Comparison of ENCODE assay signal across 1 cellular context in the genomic region with DNA sequence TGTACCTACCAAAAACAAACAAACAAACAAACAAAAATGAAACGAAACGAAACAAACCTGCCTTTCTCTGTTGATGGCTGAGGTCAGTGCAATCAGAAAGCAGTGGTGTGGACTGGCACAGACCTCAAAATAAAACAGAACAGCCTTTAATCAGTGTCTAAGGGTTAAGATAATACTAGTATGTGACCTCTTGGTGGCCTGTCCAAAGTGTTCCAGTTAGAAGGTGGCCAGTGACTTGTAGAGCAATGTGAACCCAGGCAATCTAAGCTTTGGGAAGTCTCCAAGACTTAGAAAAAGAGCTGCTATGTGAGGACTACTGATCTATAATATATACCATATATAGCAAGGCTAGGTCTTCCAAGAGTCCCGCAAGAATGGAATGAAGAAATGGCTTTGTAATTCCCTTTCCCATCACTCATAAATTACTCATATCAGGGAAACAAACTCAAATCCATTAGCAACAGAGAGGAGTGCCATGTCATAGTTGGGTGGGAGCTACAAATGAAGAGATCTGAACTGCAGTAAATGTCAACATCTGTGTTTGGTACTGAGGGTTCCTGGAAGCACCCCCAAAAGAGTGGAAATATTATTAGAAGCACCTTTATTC.
TF ChIP-seq lines count a peak whose summit lies in the region.

No MANE protein-coding gene starts in this region.

TF ChIP-seq in IMR-90, 13 proteins besides CTCF, POLR2A, EP300 and RAD21 (continued from another document):
- TF ChIP-seq MXI1 (IDR thresholded peaks at IDR 0.05; ENCODE audit: borderline replicate concordance, low read depth, low read length) (no peak), RCOR1 (IDR thresholded peaks at IDR 0.05; ENCODE audit: insufficient replicate concordance, low read length) (no peak), BHLHE40 (IDR thresholded peaks at IDR 0.05; ENCODE audit: low read depth, low read length) (no peak), MAZ (IDR thresholded peaks at IDR 0.05; ENCODE audit: borderline replicate concordance, low read depth, low read length) (no peak), ELK1 (IDR thresholded peaks at IDR 0.05; ENCODE audit: borderline replicate concordance, low read depth, low read length) (no peak), NFE2L2 (IDR thresholded peaks at IDR 0.05; ENCODE audit: low read depth, low read length) (no peak), SMC3 (IDR thresholded peaks at IDR 0.05; ENCODE audit: low read depth, low read length) (no peak), RFX5 (IDR thresholded peaks at IDR 0.05; ENCODE audit: low read depth, low read length) (no peak)
- TF ChIP-seq, protein P1, sequence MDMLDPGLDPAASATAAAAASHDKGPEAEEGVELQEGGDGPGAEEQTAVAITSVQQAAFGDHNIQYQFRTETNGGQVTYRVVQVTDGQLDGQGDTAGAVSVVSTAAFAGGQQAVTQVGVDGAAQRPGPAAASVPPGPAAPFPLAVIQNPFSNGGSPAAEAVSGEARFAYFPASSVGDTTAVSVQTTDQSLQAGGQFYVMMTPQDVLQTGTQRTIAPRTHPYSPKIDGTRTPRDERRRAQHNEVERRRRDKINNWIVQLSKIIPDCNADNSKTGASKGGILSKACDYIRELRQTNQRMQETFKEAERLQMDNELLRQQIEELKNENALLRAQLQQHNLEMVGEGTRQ (IDR thresholded peaks at IDR 0.05; ENCODE audit: low read depth, low read length) = no peak
